In the genomic region with DNA sequence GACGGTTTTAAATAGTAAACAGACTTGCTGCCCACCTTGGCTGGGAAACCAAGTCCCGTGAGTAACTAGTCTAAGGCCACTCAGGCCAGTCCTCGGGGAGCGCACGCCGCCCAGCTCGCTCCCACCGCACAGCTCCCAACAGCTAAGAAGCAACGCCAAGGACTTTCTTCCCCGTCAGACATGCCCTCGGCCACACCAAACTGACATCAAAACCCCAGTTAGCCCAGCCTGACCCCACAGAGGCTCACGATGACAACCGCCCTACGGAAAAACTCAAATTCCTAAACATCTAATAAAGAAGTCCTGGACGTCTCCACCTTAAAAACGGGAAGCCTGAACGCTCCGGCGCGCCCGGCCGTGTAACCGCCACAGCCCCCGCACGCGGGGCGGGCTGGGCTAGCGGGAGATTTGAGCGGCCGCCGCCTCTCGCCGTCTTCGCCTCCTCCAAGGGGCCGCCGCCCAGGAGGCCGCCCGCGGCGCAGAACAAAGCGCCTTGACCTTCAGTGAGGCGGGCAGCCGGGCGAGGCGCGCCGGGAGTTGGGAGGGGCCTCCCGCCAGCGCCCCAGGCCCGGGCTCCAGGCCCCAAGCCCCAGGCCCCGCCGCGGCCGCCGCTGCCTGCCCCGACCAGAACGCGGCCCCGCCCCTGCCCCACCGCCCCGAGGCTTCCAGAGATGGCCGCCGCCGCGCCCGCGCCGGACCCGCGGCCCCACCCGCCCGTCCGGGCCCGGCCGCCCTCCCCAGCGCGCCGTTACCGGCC, we compare ENCODE assay signal across 8 cellular contexts. TPM values are rescaled to one million over a fixed set of nuclear protein-coding genes. Genes with fewer than 3 reads are reported as not detected.
DNase-seq lines count a peak whose midpoint lies in the region; ATAC-seq and TF ChIP-seq lines count a peak whose summit lies in the region.

No MANE protein-coding gene starts in this region.

- in situ Hi-C loops in G401 (cut with HindIII; ENCODE audit: low sequenced_read_pairs), result no loop called here

- H3K36me3 Mint-ChIP-seq in activated B cell treated with CpG ODN at 0.5 μM for 24 hours (ENCODE audit: low read depth), result peaks cover 18% of the 10 kb centered on the region
- H3K36me3 Mint-ChIP-seq in nephron (ENCODE audit: low read depth), result peaks cover 12% of the 10 kb centered on the region

- CTCF ChIA-PET in activated B cell treated with CpG ODN at 0.5 μM for 24 hours (lab: Charles Lee), result interaction anchor here (1.0 kb wide), 2 partner anchors 100 kb away, joined by 3 read pairs; no protein-coding TSS in a partner anchor

- DNase-seq in G401 (ENCODE audit: low spot score) (peak; percentile 19), HK-2 (ENCODE audit: unreplicated experiment) (peak; percentile 24), activated B cell treated with CpG ODN at 0.5 μM for 24 hours (no peak), fibroblast of mammary gland (ENCODE audit: low read depth) (peak; percentile 34), NCI-H2196 (lab: John Stamatoyannopoulos, UW; ENCODE audit: unreplicated experiment) (no peak)
- no peak for DNase-seq in central memory CD4-positive, alpha-beta T cell

- H3K9me3 Mint-ChIP-seq in activated B cell treated with CpG ODN at 0.5 μM for 24 hours (no peaks in the 10 kb centered on the region), nephron (no peaks in the 10 kb centered on the region)

- TF ChIP-seq CTCF in activated B cell treated with CpG ODN at 0.5 μM for 24 hours (IDR thresholded peaks at IDR 0.05) (no peak), fibroblast of mammary gland (conservative IDR thresholded peaks at IDR 0.05; ENCODE audit: control insufficient read depth, insufficient read depth, low read depth, low read length) (no peak), nephron (IDR thresholded peaks at IDR 0.05; ENCODE audit: unreplicated experiment in 3 of 3) (no peak)

- H3K4me3 Mint-ChIP-seq in activated B cell treated with CpG ODN at 0.5 μM for 24 hours (peak overlapping the region; percentile 96), nephron (peak overlapping the region; percentile 98 to 99 (median 98))

- peak overlapping the region; percentile 92 for H3K4me3 ChIP-seq in fibroblast of mammary gland (ENCODE audit: control insufficient read depth, low read depth, low read length)

- intact Hi-C loops in activated B cell treated with CpG ODN at 0.5 μM for 24 hours (cut with micrococcal nuclease), result loop anchor here (1.0 to 10.0 kb wide), 10 partner anchors 31 to 614 kb away; a partner anchor contains a TSS

- peaks cover 48% of the 10 kb centered on the region for H3K4me1 Mint-ChIP-seq in activated B cell treated with CpG ODN at 0.5 μM for 24 hours
- peaks cover 32% of the 10 kb centered on the region for H3K4me1 Mint-ChIP-seq in nephron

- peak overlapping the region; percentile 95 for H3K27ac Mint-ChIP-seq in activated B cell treated with CpG ODN at 0.5 μM for 24 hours
- H3K27ac Mint-ChIP-seq in nephron, result peak overlapping the region; percentile 93 to 100 (median 99)

- POLR2A ChIA-PET in activated B cell treated with CpG ODN at 0.5 μM for 24 hours (lab: Charles Lee), result interaction anchor here (0.7 to 1.6 kb wide), 8 partner anchors 31 to 1681 kb away, joined by 3 to 13 read pairs (median 4); a partner anchor contains a TSS

- ATAC-seq in GM21390 (IDR thresholded peaks at IDR 0.05; ENCODE audit: unreplicated experiment) (peak; percentile 43), activated B cell treated with CpG ODN at 0.5 μM for 24 hours (ENCODE audit: low read depth) (peak; percentile 52)

- H3K27me3 Mint-ChIP-seq in activated B cell treated with CpG ODN at 0.5 μM for 24 hours, result no peaks in the 10 kb centered on the region
- H3K27me3 Mint-ChIP-seq in nephron (ENCODE audit: low read depth), result no peaks in the 10 kb centered on the region

RNA-seq across cellular contexts. Expression of a gene that starts 0.5 kb away (rescaled TPM):
- total RNA-seq in G401 (2014; rRNA removed; shearing (Covaris generic)), result 182 and 291 TPM in 2 replicates
- total RNA-seq in activated B cell treated with CpG ODN at 0.5 μM for 24 hours, result 112 and 115 TPM in 2 replicates

Comparison
In these comparisons a context has a peak if more than half of its experiments do, and no peak if none do; other contexts are left out.
1. DNase-seq: peak in G401 (single experiment), HK-2 (single experiment) and fibroblast of mammary gland (single experiment); none in activated B cell treated with CpG ODN at 0.5 μM for 24 hours (single experiment), central memory CD4-positive, alpha-beta T cell (single experiment) and NCI-H2196 (single experiment).